Comparison of ENCODE assay signal across 9 cellular contexts in the genomic region with DNA sequence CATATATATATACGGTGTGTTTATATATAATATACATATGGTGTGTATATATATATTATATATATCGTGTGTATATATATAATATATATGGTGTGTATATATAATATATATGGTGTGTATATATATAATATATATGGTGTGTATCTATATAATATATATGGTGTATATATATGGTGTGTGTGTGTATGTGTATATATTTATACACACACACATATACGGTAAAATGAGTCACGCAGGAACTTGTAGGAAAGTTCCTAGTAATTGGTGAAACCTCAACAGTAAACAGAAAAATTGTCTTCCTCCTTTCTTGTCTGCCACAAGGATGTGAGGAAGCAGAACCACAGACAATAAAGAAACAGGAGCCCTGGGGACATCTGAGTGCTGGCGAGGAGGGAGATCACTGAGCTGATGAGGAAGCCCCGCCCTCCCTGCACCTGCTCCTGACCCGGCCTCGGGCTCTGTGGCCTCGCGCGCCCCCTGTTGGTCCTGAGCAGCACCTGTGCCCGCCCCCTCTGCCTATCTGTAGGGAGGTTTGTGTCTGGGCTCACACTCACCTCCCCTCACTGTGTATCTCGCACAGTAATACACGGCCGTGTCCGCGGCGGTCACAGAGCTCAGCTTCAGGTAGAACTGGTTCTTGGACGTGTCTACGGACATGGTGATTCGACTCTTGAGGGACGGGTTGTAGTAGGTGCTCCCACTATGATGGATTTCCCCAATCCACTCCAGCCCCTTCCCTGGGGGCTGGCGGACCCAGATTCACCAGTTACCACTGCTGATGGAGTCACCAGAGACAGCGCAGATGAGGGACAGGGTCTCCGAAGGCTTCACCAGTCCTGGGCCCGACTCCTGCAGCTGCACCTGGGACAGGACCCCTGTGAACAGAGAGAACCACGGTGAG.
A peak's percentile ranks its signal among the peaks of the same experiment; 100 is the strongest.
DNase-seq lines count a peak whose midpoint lies in the region; ATAC-seq and TF ChIP-seq lines count a peak whose summit lies in the region.
"Had no signal": no experiment of that assay in that cellular context is flagged by ENCODE, and none has a peak within 500 bp of the region (broad histone marks: within the 10 kb centered on the region; RNA-seq: fewer than 3 reads in every experiment).

No MANE protein-coding gene starts in this region.

- no peaks in the 10 kb centered on the region for H3K4me1 Mint-ChIP-seq in activated CD8-positive, alpha-beta T cell treated with anti-CD3 and anti-CD28 coated beads for 36 hours (ENCODE audit: low read depth)
- H3K4me1 Mint-ChIP-seq: brain had no signal

- CTCF ChIA-PET in activated CD8-positive, alpha-beta T cell treated with anti-CD3 and anti-CD28 coated beads for 36 hours (lab: Charles Lee): interaction anchor here (0.6 to 11.3 kb wide), 19 partner anchors 9 to 190 kb away, joined by 3 to 133 read pairs (median 4); no protein-coding TSS in a partner anchor

- no peaks in the 10 kb centered on the region for H3K9me3 ChIP-seq in left lung
- no peaks in the 10 kb centered on the region for H3K9me3 ChIP-seq in upper lobe of right lung

- DNase-seq in activated gamma-delta T cell treated with Interleukin-2 at 50 U/mL for 16 hours (peak; percentile 80), activated gamma-delta T cell (lab: John Stamatoyannopoulos, UW) (no peak), NCI-H187 (lab: John Stamatoyannopoulos, UW) (peak; percentile 64 to 81), left lung (peak; percentile 36 to 88), upper lobe of right lung (peak; percentile 71), NCI-H2081 (lab: John Stamatoyannopoulos, UW) (no peak), AG08396 (ENCODE audit: low spot score) (no peak)
- peak; percentile 94 for DNase-seq in activated CD8-positive, alpha-beta T cell treated with anti-CD3 and anti-CD28 coated beads for 36 hours

- H3K27me3 ChIP-seq in left lung: peaks cover 0 to 55% of the 10 kb centered on the region in 2 donors
- H3K27me3 ChIP-seq in upper lobe of right lung: peaks cover 17% of the 10 kb centered on the region

- H3K4me3 ChIP-seq in left lung: no peak overlapping the region
- no peak overlapping the region for H3K4me3 ChIP-seq in upper lobe of right lung

- H3K36me3 Mint-ChIP-seq in activated CD8-positive, alpha-beta T cell treated with anti-CD3 and anti-CD28 coated beads for 36 hours (ENCODE audit: low read depth): no peaks in the 10 kb centered on the region
- H3K36me3 Mint-ChIP-seq: brain had no signal

- H3K27me3 Mint-ChIP-seq in activated CD8-positive, alpha-beta T cell treated with anti-CD3 and anti-CD28 coated beads for 36 hours: peaks cover 20% of the 10 kb centered on the region

- H3K36me3 ChIP-seq in left lung: no peaks in the 10 kb centered on the region
- H3K36me3 ChIP-seq in upper lobe of right lung: no peaks in the 10 kb centered on the region

- ATAC-seq in activated CD8-positive, alpha-beta T cell treated with anti-CD3 and anti-CD28 coated beads for 36 hours: peak; percentile 100
- ATAC-seq in left lung (no peak), upper lobe of right lung (peak; percentile 66)

- POLR2A ChIA-PET in activated CD8-positive, alpha-beta T cell treated with anti-CD3 and anti-CD28 coated beads for 36 hours (lab: Charles Lee): no interaction called here

- H3K4me3 Mint-ChIP-seq in activated CD8-positive, alpha-beta T cell treated with anti-CD3 and anti-CD28 coated beads for 36 hours: no peak overlapping the region
- H3K4me3 Mint-ChIP-seq: brain had no signal

- no peaks in the 10 kb centered on the region for H3K9me3 Mint-ChIP-seq in activated CD8-positive, alpha-beta T cell treated with anti-CD3 and anti-CD28 coated beads for 36 hours

- no peak overlapping the region for H3K27ac ChIP-seq in left lung
- H3K27ac ChIP-seq in upper lobe of right lung: no peak overlapping the region

- H3K4me1 ChIP-seq in left lung (peaks cover 0 to 3% of the 10 kb centered on the region in 2 donors), upper lobe of right lung (no peaks in the 10 kb centered on the region)

- intact Hi-C loops in activated CD8-positive, alpha-beta T cell treated with anti-CD3 and anti-CD28 coated beads for 36 hours (cut with micrococcal nuclease): no loop called here
- intact Hi-C loops in left lung (cut with DNase I) (no loop called here), upper lobe of right lung (cut with DNase I) (no loop called here)

- no peak overlapping the region for H3K27ac Mint-ChIP-seq in activated CD8-positive, alpha-beta T cell treated with anti-CD3 and anti-CD28 coated beads for 36 hours
- H3K27ac Mint-ChIP-seq: brain had no signal

- TF ChIP-seq CTCF in activated CD8-positive, alpha-beta T cell treated with anti-CD3 and anti-CD28 coated beads for 36 hours (IDR thresholded peaks at IDR 0.05): peak; percentile 75
- peak in 1 of 2 donors; percentile 27 for TF ChIP-seq CTCF in left lung (IDR thresholded peaks at IDR 0.05)
- TF ChIP-seq CTCF in upper lobe of right lung (IDR thresholded peaks at IDR 0.05): peak; percentile 30

Comparison
In these comparisons a context has a peak if more than half of its experiments do, and no peak if none do; other contexts are left out.
1. DNase-seq: peak in activated gamma-delta T cell treated with Interleukin-2 at 50 U/mL for 16 hours (single experiment), NCI-H187 (2 of 2), activated CD8-positive, alpha-beta T cell treated with anti-CD3 and anti-CD28 coated beads for 36 hours (single experiment), left lung (2 of 2) and upper lobe of right lung (single experiment); none in activated gamma-delta T cell (single experiment), NCI-H2081 (0 of 2) and AG08396 (single experiment).